In genomic region chr18:79485788-79486355, GRCh38 we compare ENCODE assay signal across 11 cellular contexts.
A peak's percentile ranks its signal among the peaks of the same experiment; 100 is the strongest.
DNase-seq lines count a peak whose midpoint lies in the region; ATAC-seq and TF ChIP-seq lines count a peak whose summit lies in the region.
"Had no signal": no experiment of that assay in that cellular context is flagged by ENCODE, and none has a peak within 500 bp of the region (broad histone marks: within the 10 kb centered on the region; RNA-seq: fewer than 3 reads in every experiment).

No MANE protein-coding gene starts in this region.

- H3K36me3 ChIP-seq in tibial artery, result peaks cover 12 to 46% (median 40%) of the 10 kb centered on the region in 3 donors

- peak; percentile 5 for DNase-seq in activated CD8-positive, alpha-beta memory T cell treated with anti-CD3 and anti-CD28 coated beads, Interleukin-2, amount 50 U/mL, for 4 hours
- DNase-seq in activated CD8-positive, alpha-beta memory T cell treated with anti-CD3 and anti-CD28 coated beads, Interleukin-2, amount 10 ng/mL, durations not matched to agents 7 days and 5 days, result no peak
- DNase-seq in amniotic stem cell (lab: John Stamatoyannopoulos, UW) (peak; percentile 82), islet precursor cell (peak; percentile 84), tibial artery (peak in 1 of 2 donors; percentile 83), T-helper 9 cell (no peak), SIG-M5 (lab: John Stamatoyannopoulos, UW) (no peak), GM19240 (ENCODE audit: insufficient read length, low spot score) (no peak)
- DNase-seq: NCI-H226, nucleus accumbens had no signal

- H3K27me3 Mint-ChIP-seq in activated CD8-positive, alpha-beta memory T cell treated with anti-CD3 and anti-CD28 coated beads, Interleukin-2, amount 10 ng/mL, durations not matched to agents 7 days and 5 days, result no peaks in the 10 kb centered on the region

- TF ChIP-seq CTCF in tibial artery (IDR thresholded peaks at IDR 0.05), result no peak

- no peaks in the 10 kb centered on the region for H3K9me3 ChIP-seq in tibial artery
- H3K9me3 ChIP-seq: A549 had no signal

- H3K27ac ChIP-seq in tibial artery, result peak overlapping the region; percentile 78 to 81
- H3K27ac ChIP-seq: A549 had no signal

- no peak overlapping the region for H3K4me3 Mint-ChIP-seq in activated CD8-positive, alpha-beta memory T cell treated with anti-CD3 and anti-CD28 coated beads, Interleukin-2, amount 10 ng/mL, durations not matched to agents 7 days and 5 days

- no peaks in the 10 kb centered on the region for H3K36me3 Mint-ChIP-seq in activated CD8-positive, alpha-beta memory T cell treated with anti-CD3 and anti-CD28 coated beads, Interleukin-2, amount 10 ng/mL, durations not matched to agents 7 days and 5 days

- no peaks in the 10 kb centered on the region for H3K4me1 Mint-ChIP-seq in activated CD8-positive, alpha-beta memory T cell treated with anti-CD3 and anti-CD28 coated beads, Interleukin-2, amount 10 ng/mL, durations not matched to agents 7 days and 5 days

- no peak overlapping the region for H3K27ac Mint-ChIP-seq in activated CD8-positive, alpha-beta memory T cell treated with anti-CD3 and anti-CD28 coated beads, Interleukin-2, amount 10 ng/mL, durations not matched to agents 7 days and 5 days

- ATAC-seq in activated CD8-positive, alpha-beta memory T cell treated with anti-CD3 and anti-CD28 coated beads, Interleukin-2, amount 10 ng/mL, durations not matched to agents 7 days and 5 days, result no peak
- ATAC-seq: A549 had no signal

- peak overlapping the region; percentile 35 to 44 for H3K4me3 ChIP-seq in tibial artery
- H3K4me3 ChIP-seq: A549 had no signal

- no peaks in the 10 kb centered on the region for H3K27me3 ChIP-seq in tibial artery

- intact Hi-C loops in tibial artery (cut with DNase I; ENCODE audit: low total_unique reads), result no loop called here

- CTCF ChIA-PET in activated CD8-positive, alpha-beta memory T cell treated with anti-CD3 and anti-CD28 coated beads, Interleukin-2, amount 10 ng/mL, durations not matched to agents 7 days and 5 days (lab: Charles Lee), result no interaction called here

- H3K9me3 Mint-ChIP-seq in activated CD8-positive, alpha-beta memory T cell treated with anti-CD3 and anti-CD28 coated beads, Interleukin-2, amount 10 ng/mL, durations not matched to agents 7 days and 5 days (ENCODE audit: low read depth), result no peaks in the 10 kb centered on the region

- H3K4me1 ChIP-seq in tibial artery, result peaks cover 0 to 26% (median 19%) of the 10 kb centered on the region in 4 donors
- H3K4me1 ChIP-seq: A549 had no signal

Comparison
In these comparisons a context has a peak if more than half of its experiments do, and no peak if none do; other contexts are left out.
1. DNase-seq: peak in activated CD8-positive, alpha-beta memory T cell treated with anti-CD3 and anti-CD28 coated beads, Interleukin-2, amount 50 U/mL, for 4 hours (single experiment), amniotic stem cell (single experiment) and islet precursor cell (single experiment); none in activated CD8-positive, alpha-beta memory T cell treated with anti-CD3 and anti-CD28 coated beads, Interleukin-2, amount 10 ng/mL, durations not matched to agents 7 days and 5 days (single experiment), T-helper 9 cell (single experiment), SIG-M5 (single experiment) and GM19240 (single experiment).